ENCODE assay signal across 8 cellular contexts in the genomic region with DNA sequence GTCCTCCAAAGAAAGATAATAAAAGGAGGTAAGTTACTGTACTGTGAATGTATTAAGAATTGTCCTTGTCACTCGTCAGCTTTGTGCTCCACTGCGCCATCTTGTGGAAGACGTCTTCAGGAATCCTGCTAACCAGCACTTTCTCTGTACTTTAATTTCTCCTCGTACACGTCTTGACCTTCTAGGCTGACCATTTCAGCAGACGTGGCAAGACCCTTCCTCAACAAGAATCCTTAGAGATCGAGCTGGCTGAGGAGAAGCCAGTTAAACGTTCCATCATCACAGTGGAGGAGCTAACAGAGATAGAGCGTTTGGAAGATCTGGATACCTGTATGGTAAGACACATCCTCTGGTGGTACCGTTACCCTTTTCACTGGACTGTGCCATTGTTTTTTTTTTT.
DNase-seq lines count a peak whose midpoint lies in the region; ATAC-seq and TF ChIP-seq lines count a peak whose summit lies in the region.

No MANE protein-coding gene starts in this region.

- H3K27me3 ChIP-seq in RWPE2 (ENCODE audit: insufficient read depth, poor library complexity, severe bottlenecking) (no peaks in the 10 kb centered on the region), thoracic aorta (replicated peaks; ENCODE audit: insufficient read depth) (no peaks in the 10 kb centered on the region)

- H3K9me3 ChIP-seq in RWPE2 (ENCODE audit: severe bottlenecking), result no peaks in the 10 kb centered on the region
- H3K9me3 ChIP-seq in thoracic aorta, result no peaks in the 10 kb centered on the region

- H3K4me1 ChIP-seq in RWPE2 (ENCODE audit: insufficient read depth, poor library complexity, severe bottlenecking) (no peaks in the 10 kb centered on the region), thoracic aorta (ENCODE audit: control insufficient read depth in 1 of 2, low read depth in 2 of 2) (no peaks in the 10 kb centered on the region)

- H3K4me3 ChIP-seq in RWPE2 (ENCODE audit: severe bottlenecking), result no peak overlapping the region
- no peak overlapping the region for H3K4me3 ChIP-seq in foreskin fibroblast (ENCODE audit: low read depth in 1 of 2, low read length in 2 of 2)
- H3K4me3 ChIP-seq in thoracic aorta, result no peak overlapping the region

- H3K27ac ChIP-seq in RWPE2 (ENCODE audit: poor library complexity, severe bottlenecking) (no peak overlapping the region), thoracic aorta (no peak overlapping the region)

- ATAC-seq in RWPE2 (ENCODE audit: low read depth), result peak; percentile 38; the same call in 2 of the 3 replicates
- no peak for ATAC-seq in omental fat pad (ENCODE audit: low FRiP score)
- no peak for ATAC-seq in thoracic aorta (ENCODE audit: insufficient number of reproducible peaks, low FRiP score, low read depth)
- no peak for ATAC-seq in GM18870 (IDR thresholded peaks at IDR 0.05; ENCODE audit: unreplicated experiment)

- H3K36me3 ChIP-seq in RWPE2 (ENCODE audit: low read depth) (peaks cover 8% of the 10 kb centered on the region; the same call in 1 of the 2 replicates), thoracic aorta (peaks cover 5% of the 10 kb centered on the region)

- DNase-seq in ELF-1 (ENCODE audit: low read depth, low spot score), result peak; percentile 69
- no peak for DNase-seq in RWPE2 (ENCODE audit: low spot score)
- peak; percentile 57 for DNase-seq in activated T-helper 9 cell treated with anti-CD3 and anti-CD28 coated beads, Interleukin-2, amount 50 U/mL, for 16 hours (ENCODE audit: low read depth)
- peak; percentile 54 to 87 for DNase-seq in foreskin fibroblast
- DNase-seq in omental fat pad (ENCODE audit: low spot score), result peak; percentile 91
- peak; percentile 33 for DNase-seq in thoracic aorta (ENCODE audit: low spot score)

- TF ChIP-seq CTCF in LNCAP (IDR thresholded peaks at IDR 0.05), result peak; percentile 82
- peak; percentile 94 for TF ChIP-seq CTCF in RWPE2 (IDR thresholded peaks at IDR 0.05; ENCODE audit: poor library complexity, severe bottlenecking)
- TF ChIP-seq CTCF in foreskin fibroblast (IDR thresholded peaks at IDR 0.05; ENCODE audit: low read depth, low read length), result peak; percentile 88
- TF ChIP-seq CTCF in omental fat pad (IDR thresholded peaks at IDR 0.05), result peak in 1 of 3 donors; percentile 27
- peak; percentile 70 for TF ChIP-seq CTCF in thoracic aorta (IDR thresholded peaks at IDR 0.05)
